Comparison of ENCODE assay signal across 1 cellular context in the genomic region with DNA sequence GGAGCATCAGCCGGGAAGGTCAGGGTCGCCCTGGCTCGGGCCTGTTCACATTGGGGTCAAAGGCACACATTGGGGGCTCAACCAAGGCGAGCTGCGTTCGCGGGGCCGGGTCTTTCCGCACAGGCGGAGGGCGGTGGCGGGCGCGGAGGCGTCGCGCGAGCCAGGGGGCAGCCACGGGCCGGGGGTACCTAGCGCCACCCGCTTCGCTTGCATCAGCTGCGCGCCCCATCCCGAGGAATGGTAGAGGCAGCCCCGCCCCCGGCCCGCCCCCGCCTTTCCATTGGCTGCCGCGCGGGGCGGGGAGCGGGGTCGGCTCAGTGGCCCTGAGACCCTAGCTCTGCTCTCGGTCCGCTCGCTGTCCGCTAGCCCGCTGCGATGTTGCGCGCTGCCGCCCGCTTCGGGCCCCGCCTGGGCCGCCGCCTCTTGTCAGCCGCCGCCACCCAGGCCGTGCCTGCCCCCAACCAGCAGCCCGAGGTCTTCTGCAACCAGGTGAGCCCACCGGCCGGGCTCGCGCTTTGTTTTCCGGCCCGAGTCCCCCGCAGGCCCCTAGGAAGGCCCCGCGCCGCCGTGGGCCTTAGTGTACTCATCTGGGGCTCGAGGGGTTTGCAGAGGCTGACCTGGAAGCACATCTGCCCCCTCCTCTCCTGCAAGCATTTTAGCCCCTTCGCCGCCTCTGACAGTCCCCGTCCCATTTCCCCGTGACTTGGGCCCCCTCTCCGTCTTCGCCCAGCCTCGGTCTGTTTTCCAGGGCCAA.
TF ChIP-seq lines count a peak whose summit lies in the region.

Gene ALDH2, plus strand, starts transcription at position 326 of the 754 bp plus-strand sequence. Its CDS starts 50 bp downstream, at position 376.

TF ChIP-seq in HEK293, 187 proteins besides CTCF, POLR2A, EP300 and RAD21 (continued from another document and continues in another):
- TF ChIP-seq ZBTB11 (tag by site-specific recombination; conservative IDR thresholded peaks at IDR 0.05; ENCODE audit: low read depth) (no peak), ZNF10 (tag by site-specific recombination; IDR thresholded peaks at IDR 0.05) (no peak), AEBP2 (tag by site-specific recombination; IDR thresholded peaks at IDR 0.05; ENCODE audit: borderline replicate concordance) (no peak), GLIS2 (tag by site-specific recombination; IDR thresholded peaks at IDR 0.05) (peak; percentile 65), GFI1B (tag by site-specific recombination; IDR thresholded peaks at IDR 0.05) (no peak), ZNF677 (tag by site-specific recombination; IDR thresholded peaks at IDR 0.05) (no peak), ZNF707 (tag by site-specific recombination; IDR thresholded peaks at IDR 0.05) (no peak), ZNF830 (tag by site-specific recombination; IDR thresholded peaks at IDR 0.05; ENCODE audit: low read depth) (no peak), ZNF433 (tag by site-specific recombination; IDR thresholded peaks at IDR 0.05; ENCODE audit: low read depth) (no peak), ZNF449 (tag by site-specific recombination; IDR thresholded peaks at IDR 0.05) (0 out of 2 replicates have a peak, but pooled peaks have one; percentile 19), ZNF654 (tag by site-specific recombination; IDR thresholded peaks at IDR 0.05; ENCODE audit: low read depth) (no peak), ZNF426 (tag by site-specific recombination; IDR thresholded peaks at IDR 0.05) (no peak), ZNF121 (tag by site-specific recombination; IDR thresholded peaks at IDR 0.05) (no peak), ZNF391 (tag by site-specific recombination; IDR thresholded peaks at IDR 0.05; ENCODE audit: borderline replicate concordance, low read depth) (no peak), ZNF776 (tag by site-specific recombination; IDR thresholded peaks at IDR 0.05; ENCODE audit: borderline replicate concordance) (no peak), ZNF658 (tag by site-specific recombination; IDR thresholded peaks at IDR 0.05) (no peak), ZNF416 (tag by site-specific recombination; IDR thresholded peaks at IDR 0.05) (no peak), ZNF404 (tag by site-specific recombination; IDR thresholded peaks at IDR 0.05) (no peak), PRDM6 (tag by site-specific recombination; IDR thresholded peaks at IDR 0.05) (no peak), KLF7 (tag by site-specific recombination; IDR thresholded peaks at IDR 0.05; ENCODE audit: borderline replicate concordance) (0 out of 2 replicates have a peak, but pooled peaks have one; percentile 42), YY2 (tag by site-specific recombination; IDR thresholded peaks at IDR 0.05) (no peak), PRDM2 (tag by site-specific recombination; IDR thresholded peaks at IDR 0.05; ENCODE audit: borderline replicate concordance) (no peak), ZNF37A (tag by site-specific recombination; IDR thresholded peaks at IDR 0.05) (no peak), ZNF311 (tag by site-specific recombination; IDR thresholded peaks at IDR 0.05; ENCODE audit: borderline replicate concordance) (no peak), WT1 (tag by site-specific recombination; IDR thresholded peaks at IDR 0.05) (no peak), ZNF529 (tag by site-specific recombination; IDR thresholded peaks at IDR 0.05; ENCODE audit: insufficient replicate concordance) (no peak), ZNF350 (tag by site-specific recombination; IDR thresholded peaks at IDR 0.05) (no peak), ZNF18 (tag by site-specific recombination; IDR thresholded peaks at IDR 0.05) (no peak), ZBTB44 (tag by site-specific recombination; IDR thresholded peaks at IDR 0.05) (0 out of 2 replicates have a peak, but pooled peaks have one; percentile 2)
- TF ChIP-seq, protein P1, sequence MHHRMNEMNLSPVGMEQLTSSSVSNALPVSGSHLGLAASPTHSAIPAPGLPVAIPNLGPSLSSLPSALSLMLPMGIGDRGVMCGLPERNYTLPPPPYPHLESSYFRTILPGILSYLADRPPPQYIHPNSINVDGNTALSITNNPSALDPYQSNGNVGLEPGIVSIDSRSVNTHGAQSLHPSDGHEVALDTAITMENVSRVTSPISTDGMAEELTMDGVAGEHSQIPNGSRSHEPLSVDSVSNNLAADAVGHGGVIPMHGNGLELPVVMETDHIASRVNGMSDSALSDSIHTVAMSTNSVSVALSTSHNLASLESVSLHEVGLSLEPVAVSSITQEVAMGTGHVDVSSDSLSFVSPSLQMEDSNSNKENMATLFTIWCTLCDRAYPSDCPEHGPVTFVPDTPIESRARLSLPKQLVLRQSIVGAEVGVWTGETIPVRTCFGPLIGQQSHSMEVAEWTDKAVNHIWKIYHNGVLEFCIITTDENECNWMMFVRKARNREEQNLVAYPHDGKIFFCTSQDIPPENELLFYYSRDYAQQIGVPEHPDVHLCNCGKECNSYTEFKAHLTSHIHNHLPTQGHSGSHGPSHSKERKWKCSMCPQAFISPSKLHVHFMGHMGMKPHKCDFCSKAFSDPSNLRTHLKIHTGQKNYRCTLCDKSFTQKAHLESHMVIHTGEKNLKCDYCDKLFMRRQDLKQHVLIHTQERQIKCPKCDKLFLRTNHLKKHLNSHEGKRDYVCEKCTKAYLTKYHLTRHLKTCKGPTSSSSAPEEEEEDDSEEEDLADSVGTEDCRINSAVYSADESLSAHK (tag by site-specific recombination; IDR thresholded peaks at IDR 0.05), result 0 out of 2 replicates have a peak, but pooled peaks have one; percentile 8
- TF ChIP-seq, protein P2, sequence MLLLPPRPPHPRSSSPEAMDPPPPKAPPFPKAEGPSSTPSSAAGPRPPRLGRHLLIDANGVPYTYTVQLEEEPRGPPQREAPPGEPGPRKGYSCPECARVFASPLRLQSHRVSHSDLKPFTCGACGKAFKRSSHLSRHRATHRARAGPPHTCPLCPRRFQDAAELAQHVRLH (tag by site-specific recombination; IDR thresholded peaks at IDR 0.05), result peak; percentile 49; the same call in 1 of the 2 replicates
